1 cellular context compared by ENCODE assay signal in genomic region chr17:41656249-41657023, GRCh38.
TF ChIP-seq lines count a peak whose summit lies in the region.

No MANE protein-coding gene starts in this region.

TF ChIP-seq in HCT116, 20 proteins besides CTCF, POLR2A, EP300 and RAD21 (continued from another document):
- TF ChIP-seq, protein P1, sequence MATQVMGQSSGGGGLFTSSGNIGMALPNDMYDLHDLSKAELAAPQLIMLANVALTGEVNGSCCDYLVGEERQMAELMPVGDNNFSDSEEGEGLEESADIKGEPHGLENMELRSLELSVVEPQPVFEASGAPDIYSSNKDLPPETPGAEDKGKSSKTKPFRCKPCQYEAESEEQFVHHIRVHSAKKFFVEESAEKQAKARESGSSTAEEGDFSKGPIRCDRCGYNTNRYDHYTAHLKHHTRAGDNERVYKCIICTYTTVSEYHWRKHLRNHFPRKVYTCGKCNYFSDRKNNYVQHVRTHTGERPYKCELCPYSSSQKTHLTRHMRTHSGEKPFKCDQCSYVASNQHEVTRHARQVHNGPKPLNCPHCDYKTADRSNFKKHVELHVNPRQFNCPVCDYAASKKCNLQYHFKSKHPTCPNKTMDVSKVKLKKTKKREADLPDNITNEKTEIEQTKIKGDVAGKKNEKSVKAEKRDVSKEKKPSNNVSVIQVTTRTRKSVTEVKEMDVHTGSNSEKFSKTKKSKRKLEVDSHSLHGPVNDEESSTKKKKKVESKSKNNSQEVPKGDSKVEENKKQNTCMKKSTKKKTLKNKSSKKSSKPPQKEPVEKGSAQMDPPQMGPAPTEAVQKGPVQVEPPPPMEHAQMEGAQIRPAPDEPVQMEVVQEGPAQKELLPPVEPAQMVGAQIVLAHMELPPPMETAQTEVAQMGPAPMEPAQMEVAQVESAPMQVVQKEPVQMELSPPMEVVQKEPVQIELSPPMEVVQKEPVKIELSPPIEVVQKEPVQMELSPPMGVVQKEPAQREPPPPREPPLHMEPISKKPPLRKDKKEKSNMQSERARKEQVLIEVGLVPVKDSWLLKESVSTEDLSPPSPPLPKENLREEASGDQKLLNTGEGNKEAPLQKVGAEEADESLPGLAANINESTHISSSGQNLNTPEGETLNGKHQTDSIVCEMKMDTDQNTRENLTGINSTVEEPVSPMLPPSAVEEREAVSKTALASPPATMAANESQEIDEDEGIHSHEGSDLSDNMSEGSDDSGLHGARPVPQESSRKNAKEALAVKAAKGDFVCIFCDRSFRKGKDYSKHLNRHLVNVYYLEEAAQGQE (IDR thresholded peaks at IDR 0.05; ENCODE audit: low read depth) = no peak
- TF ChIP-seq ZNF274 (IDR thresholded peaks at IDR 0.05; ENCODE audit: low read depth, low read length) = no peak
- TF ChIP-seq FOSL1 (IDR thresholded peaks at IDR 0.05; ENCODE audit: low read depth) = no peak
- TF ChIP-seq, protein P2, sequence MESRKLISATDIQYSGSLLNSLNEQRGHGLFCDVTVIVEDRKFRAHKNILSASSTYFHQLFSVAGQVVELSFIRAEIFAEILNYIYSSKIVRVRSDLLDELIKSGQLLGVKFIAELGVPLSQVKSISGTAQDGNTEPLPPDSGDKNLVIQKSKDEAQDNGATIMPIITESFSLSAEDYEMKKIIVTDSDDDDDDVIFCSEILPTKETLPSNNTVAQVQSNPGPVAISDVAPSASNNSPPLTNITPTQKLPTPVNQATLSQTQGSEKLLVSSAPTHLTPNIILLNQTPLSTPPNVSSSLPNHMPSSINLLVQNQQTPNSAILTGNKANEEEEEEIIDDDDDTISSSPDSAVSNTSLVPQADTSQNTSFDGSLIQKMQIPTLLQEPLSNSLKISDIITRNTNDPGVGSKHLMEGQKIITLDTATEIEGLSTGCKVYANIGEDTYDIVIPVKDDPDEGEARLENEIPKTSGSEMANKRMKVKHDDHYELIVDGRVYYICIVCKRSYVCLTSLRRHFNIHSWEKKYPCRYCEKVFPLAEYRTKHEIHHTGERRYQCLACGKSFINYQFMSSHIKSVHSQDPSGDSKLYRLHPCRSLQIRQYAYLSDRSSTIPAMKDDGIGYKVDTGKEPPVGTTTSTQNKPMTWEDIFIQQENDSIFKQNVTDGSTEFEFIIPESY (IDR thresholded peaks at IDR 0.05; ENCODE audit: extremely low read depth, insufficient replicate concordance, low read length) = no peak
